Comparison of ENCODE assay signal across 9 cellular contexts in the genomic region with DNA sequence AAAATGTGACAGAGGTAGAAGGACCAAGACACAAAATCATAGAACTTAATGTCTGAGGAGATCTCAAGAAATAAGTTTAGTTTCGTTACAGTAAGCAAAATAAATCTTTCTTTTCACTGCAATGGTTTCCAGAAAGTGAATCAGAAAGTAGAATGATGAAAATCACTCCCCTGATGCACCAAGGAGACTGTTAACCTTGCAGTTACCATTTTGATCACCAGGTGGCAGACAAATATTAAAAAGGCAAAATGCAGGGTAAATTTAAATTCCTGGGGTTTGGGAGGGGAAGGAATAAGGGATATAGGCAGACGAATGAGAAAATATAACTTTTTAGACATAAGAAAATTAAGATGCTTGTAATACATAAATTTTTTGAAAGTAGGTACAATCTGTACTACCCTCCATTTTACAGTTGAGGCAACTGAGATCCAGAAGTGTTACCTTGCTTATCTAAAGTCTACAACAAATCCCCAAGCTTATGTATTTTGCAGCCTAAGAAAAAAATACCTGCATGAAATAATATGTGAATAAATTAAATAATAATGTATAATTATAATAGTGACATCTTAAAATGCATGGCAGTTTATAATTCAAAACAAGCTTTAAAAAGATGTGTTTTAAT.
DNase-seq lines count a peak whose midpoint lies in the region; ATAC-seq and TF ChIP-seq lines count a peak whose summit lies in the region.
"Had no signal": no experiment of that assay in that cellular context is flagged by ENCODE, and none has a peak within 500 bp of the region (broad histone marks: within the 10 kb centered on the region; RNA-seq: fewer than 3 reads in every experiment).

No MANE protein-coding gene starts in this region.

- DNase-seq in left ventricle myocardium inferior (no peak), Right ventricle myocardium superior (no peak), HT-29 (ENCODE audit: low spot score) (peak; percentile 57), SKM-1 (lab: John Stamatoyannopoulos, UW; ENCODE audit: unreplicated experiment) (peak; percentile 45), fibroblast of pulmonary artery (ENCODE audit: low read depth) (peak; percentile 66), retina (peak; percentile 23), gastrocnemius medialis (no peak)

- H3K36me3 ChIP-seq in left ventricle myocardium inferior (no peaks in the 10 kb centered on the region), gastrocnemius medialis (no peaks in the 10 kb centered on the region)
- H3K36me3 ChIP-seq: neutrophil had no signal

- no peak overlapping the region for H3K27ac ChIP-seq in left ventricle myocardium inferior (replicated peaks)
- no peak overlapping the region for H3K27ac ChIP-seq in gastrocnemius medialis
- H3K27ac ChIP-seq: neutrophil had no signal

- no peak overlapping the region for H3K4me3 ChIP-seq in left ventricle myocardium inferior
- H3K4me3 ChIP-seq in fibroblast of pulmonary artery (replicated peaks; ENCODE audit: low read depth, low read length): no peak overlapping the region
- no peak overlapping the region for H3K4me3 ChIP-seq in gastrocnemius medialis

- in situ Hi-C loops in gastrocnemius medialis (cut with MboI; ENCODE audit: low sequenced_read_pairs in 4 of 4): loop anchor here in 1 of 4 donors (10.0 kb wide), 1 partner anchor 404 kb away; no protein-coding TSS in a partner anchor

- H3K4me1 ChIP-seq in left ventricle myocardium inferior (peaks cover 10% of the 10 kb centered on the region), gastrocnemius medialis (no peaks in the 10 kb centered on the region)

- ATAC-seq in Right ventricle myocardium superior (ENCODE audit: poor library complexity) (no peak), GM21447 (IDR thresholded peaks at IDR 0.05; ENCODE audit: unreplicated experiment) (peak; percentile 69), gastrocnemius medialis (no peak)

- H3K9me3 ChIP-seq in left ventricle myocardium inferior (replicated peaks) (no peaks in the 10 kb centered on the region), gastrocnemius medialis (no peaks in the 10 kb centered on the region)
- H3K9me3 ChIP-seq: neutrophil had no signal

- H3K27me3 ChIP-seq in left ventricle myocardium inferior (ENCODE audit: low read depth): no peaks in the 10 kb centered on the region
- no peaks in the 10 kb centered on the region for H3K27me3 ChIP-seq in gastrocnemius medialis
- H3K27me3 ChIP-seq: neutrophil had no signal

- no peak for TF ChIP-seq POLR2A in gastrocnemius medialis (IDR thresholded peaks at IDR 0.05)

- peak; percentile 65 for TF ChIP-seq CTCF in left ventricle myocardium inferior (IDR thresholded peaks at IDR 0.05; ENCODE audit: borderline replicate concordance)
- peak; percentile 79 for TF ChIP-seq CTCF in fibroblast of pulmonary artery (IDR thresholded peaks at IDR 0.05; ENCODE audit: low read length, missing control alignments)
- peak in 2 of 5 experiments; percentile 23 to 48 for TF ChIP-seq CTCF in gastrocnemius medialis (IDR thresholded peaks at IDR 0.05 in 4 of 5, conservative IDR thresholded peaks at IDR 0.05 in 1 of 5)

- intact Hi-C loops in left ventricle myocardium inferior (cut with micrococcal nuclease): no loop called here
- intact Hi-C loops in Right ventricle myocardium superior (cut with DNase I): loop anchor here (10.0 kb wide), 2 partner anchors 344 to 404 kb away; no protein-coding TSS in a partner anchor
- intact Hi-C loops in gastrocnemius medialis (cut with DNase I; ENCODE audit: low total_unique reads): loop anchor here (5.0 kb wide), 1 partner anchor 941 kb away; no protein-coding TSS in a partner anchor

Comparison
In these comparisons a context has a peak if more than half of its experiments do, and no peak if none do; other contexts are left out.
1. DNase-seq: peak in HT-29 (single experiment), SKM-1 (single experiment), fibroblast of pulmonary artery (single experiment) and retina (single experiment); none in left ventricle myocardium inferior (single experiment), Right ventricle myocardium superior (single experiment) and gastrocnemius medialis (0 of 2).